Comparison of ENCODE assay signal across 11 cellular contexts in the genomic region with DNA sequence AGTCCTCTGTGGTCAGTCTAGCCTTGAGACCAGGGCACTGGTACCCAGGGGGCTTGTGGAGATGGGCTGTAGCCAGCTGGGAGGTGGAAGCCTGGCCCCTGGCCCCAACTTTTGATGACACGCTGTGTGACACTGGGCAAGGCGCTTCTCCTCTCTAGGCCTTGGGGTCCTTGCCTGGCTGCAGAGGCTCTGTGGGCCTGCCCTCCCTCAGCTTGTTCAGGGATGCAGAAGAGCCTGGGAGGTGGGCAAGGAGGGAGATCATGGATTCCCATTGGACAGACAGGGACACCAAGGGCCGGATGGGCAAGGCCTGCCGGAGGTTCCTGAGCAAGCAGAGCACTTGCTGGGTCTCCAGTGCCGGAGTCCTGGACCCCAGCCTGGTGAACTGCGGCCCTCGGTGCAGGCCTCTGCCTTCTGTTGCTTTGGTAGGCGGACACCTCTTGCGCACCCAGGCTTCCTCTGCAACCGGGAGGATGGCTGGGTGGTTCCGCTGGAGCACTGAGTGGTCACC. TPM values are rescaled to one million over a fixed set of nuclear protein-coding genes. Genes with fewer than 3 reads are reported as not detected.
A peak's percentile ranks its signal among the peaks of the same experiment; 100 is the strongest.
DNase-seq lines count a peak whose midpoint lies in the region; ATAC-seq, FAIRE-seq and TF ChIP-seq lines count a peak whose summit lies in the region.
"Had no signal": no experiment of that assay in that cellular context is flagged by ENCODE, and none has a peak within 500 bp of the region (broad histone marks: within the 10 kb centered on the region; RNA-seq: fewer than 3 reads in every experiment).

No MANE protein-coding gene starts in this region.

- H3K4me3 ChIP-seq in iPS-20b (ENCODE audit: low read length): no peak overlapping the region
- peak overlapping the region in 2 of 4 donors; percentile 64 to 93 for H3K4me3 ChIP-seq in sigmoid colon
- no peak overlapping the region for H3K4me3 ChIP-seq in prostate gland

- CTCF ChIA-PET in RWPE1 (lab: Yijun Ruan, JAX): interaction anchor here (0.8 to 1.1 kb wide), 2 partner anchors 35 to 103 kb away, joined by 3 to 5 read pairs; no protein-coding TSS in a partner anchor

- WGBS in sigmoid colon, 2 donors: 93 to 96% methylated on average over 11 of the region's 11 CpGs
- WGBS in prostate gland: 93% methylated on average over 11 of the region's 11 CpGs

- intact Hi-C loops in sigmoid colon (cut with DNase I) (no loop called here), prostate gland (cut with DNase I) (no loop called here)

- no peak for ATAC-seq in GM19467 (IDR thresholded peaks at IDR 0.05; ENCODE audit: unreplicated experiment)

- no peak for TF ChIP-seq POLR2A in sigmoid colon (IDR thresholded peaks at IDR 0.05)
- no peak for TF ChIP-seq POLR2A in prostate gland (IDR thresholded peaks at IDR 0.05)
- no peak for TF ChIP-seq POLR2A in GM12891 (IDR thresholded peaks at IDR 0.05; ENCODE audit: low read depth, low read length)

- TF ChIP-seq CTCF in RWPE1 (conservative IDR thresholded peaks at IDR 0.05; ENCODE audit: low read depth) (no peak), sigmoid colon (IDR thresholded peaks at IDR 0.05) (no peak), prostate gland (IDR thresholded peaks at IDR 0.05) (no peak)

- POLR2A ChIA-PET in RWPE1 (lab: Yijun Ruan, JAX; ENCODE audit: low non-redundant PET): no interaction called here

- peak; percentile 27 for DNase-seq in G401 (ENCODE audit: low spot score)
- no peak for DNase-seq in RWPE1 (ENCODE audit: low spot score)
- DNase-seq in sigmoid colon: peak; percentile 65
- no peak for DNase-seq in RKO (ENCODE audit: low spot score)
- DNase-seq in prostate gland (ENCODE audit: low spot score): no peak
- DNase-seq in GM12891 (ENCODE audit: insufficient read length, low spot score): no peak

- H3K9me3 ChIP-seq in iPS-20b (ENCODE audit: insufficient read depth, low read depth, low read length) (no peaks in the 10 kb centered on the region), sigmoid colon (no peaks in the 10 kb centered on the region), prostate gland (no peaks in the 10 kb centered on the region)
- H3K9me3 ChIP-seq: colonic mucosa had no signal

- no peak for FAIRE-seq in GM12891 (lab: Jason Lieb, UNC)

- peak overlapping the region; percentile 92 for H3K27ac ChIP-seq in RWPE1
- H3K27ac ChIP-seq in iPS-20b (ENCODE audit: low read length): no peak overlapping the region
- H3K27ac ChIP-seq in sigmoid colon: peak overlapping the region; percentile 89 to 97 (median 94)
- no peak overlapping the region for H3K27ac ChIP-seq in prostate gland

- peak overlapping the region; percentile 59; the same call in 1 of the 2 replicates for H3K9ac ChIP-seq in iPS-20b (ENCODE audit: low read depth, low read length)

- in situ Hi-C loops in G401 (cut with HindIII; ENCODE audit: low sequenced_read_pairs): no loop called here

- H3K36me3 ChIP-seq in iPS-20b (ENCODE audit: insufficient read depth, low read depth, low read length) (no peaks in the 10 kb centered on the region), sigmoid colon (peaks cover 0 to 13% (median 10%) of the 10 kb centered on the region in 4 donors), prostate gland (no peaks in the 10 kb centered on the region)
- H3K36me3 ChIP-seq: colonic mucosa had no signal

- peaks cover 8% of the 10 kb centered on the region; the same call in 1 of the 2 replicates for H3K27me3 ChIP-seq in iPS-20b (ENCODE audit: insufficient read depth, low read length)
- no peaks in the 10 kb centered on the region for H3K27me3 ChIP-seq in sigmoid colon
- H3K27me3 ChIP-seq in prostate gland (replicated peaks; ENCODE audit: insufficient read depth): no peaks in the 10 kb centered on the region
- H3K27me3 ChIP-seq: colonic mucosa had no signal

- peaks cover 3% of the 10 kb centered on the region; the same call in 1 of the 2 replicates for H3K4me1 ChIP-seq in iPS-20b (ENCODE audit: insufficient read depth, low read length)
- H3K4me1 ChIP-seq in sigmoid colon: peaks cover 0 to 29% (median 28%) of the 10 kb centered on the region in 4 donors
- peaks cover 10% of the 10 kb centered on the region for H3K4me1 ChIP-seq in prostate gland (replicated peaks)

- no peak for TF ChIP-seq EP300 in sigmoid colon (IDR thresholded peaks at IDR 0.05)

TF ChIP-seq in GM12891, 5 proteins besides CTCF, POLR2A, EP300 and RAD21:
- TF ChIP-seq SPI1 (IDR thresholded peaks at IDR 0.05; ENCODE audit: low read depth, low read length): no peak
- TF ChIP-seq POU2F2 (IDR thresholded peaks at IDR 0.05; ENCODE audit: low read depth, low read length): no peak
- no peak for TF ChIP-seq POLR2AphosphoS5 (IDR thresholded peaks at IDR 0.05; ENCODE audit: low read depth, low read length)
- no peak for TF ChIP-seq TAF1 (IDR thresholded peaks at IDR 0.05; ENCODE audit: low read depth, low read length)
- TF ChIP-seq PAX5 (IDR thresholded peaks at IDR 0.05; ENCODE audit: insufficient read depth, low read length, severe bottlenecking): no peak

RNA-seq across cellular contexts. Expression of a gene that starts 1.3 kb away (rescaled TPM):
- 11.7 and 20.5 TPM in 2 replicates for total RNA-seq in G401 (2014; rRNA removed; shearing (Covaris generic))
- total RNA-seq in sigmoid colon (10 to 100 TPM; 17.8 to 27.3 (median 21.3) TPM), prostate gland (10 to 100 TPM; 14.1 to 32.6 TPM)
- 10 to 100 TPM; 15.6 to 23.4 (median 18.1) TPM for polyA plus RNA-seq in sigmoid colon
- 7.2 TPM for polyA plus RNA-seq in GM12891 (2012; ENCODE audit: low read depth, missing spikeins)

RNA-seq across cellular contexts. Expression of a gene that starts 6.2 kb away (rescaled TPM):
- 15.8 and 20.5 TPM in 2 replicates for total RNA-seq in G401 (2014; rRNA removed; shearing (Covaris generic))
- total RNA-seq in sigmoid colon (10 to 100 TPM; 12.1 to 22.7 (median 14.4) TPM), prostate gland (10 to 100 TPM; 38.4 to 66.1 TPM)
- polyA plus RNA-seq in sigmoid colon: 10 to 100 TPM; 13.2 to 27.6 (median 19.4) TPM
- polyA plus RNA-seq in GM12891 (2012; ENCODE audit: low read depth, missing spikeins): 8.2 TPM

RNA-seq across cellular contexts. Expression of a gene that starts 12.5 kb away (rescaled TPM):
- total RNA-seq in G401 (2014; rRNA removed; shearing (Covaris generic)): 0.54 and 0.80 TPM in 2 replicates
- total RNA-seq in sigmoid colon: 1 to 10 TPM in 1 of 4 donors, not detected in 3; 2.9 TPM
- under 1 TPM in 1 of 3 donors, not detected in 2; 0.47 TPM for polyA plus RNA-seq in sigmoid colon
- not detected for total RNA-seq in prostate gland
- not detected for polyA plus RNA-seq in GM12891 (2012; ENCODE audit: low read depth, missing spikeins)
- total RNA-seq: Calu3, colonic mucosa, mesenteric fat pad had no signal

RNA-seq across cellular contexts. Expression of a gene that starts 44.8 kb away (rescaled TPM):
- total RNA-seq in G401 (2014; rRNA removed; shearing (Covaris generic)): 25.3 and 32.4 TPM in 2 replicates
- total RNA-seq in sigmoid colon (10 to 100 TPM; 38.5 to 73.1 (median 44.1) TPM), prostate gland (100 to 1,000 TPM in 1 of 2 donors, 10 to 100 TPM in 1; 38.8 to 104 TPM)
- 10 to 100 TPM; 27.0 to 54.0 (median 29.4) TPM for polyA plus RNA-seq in sigmoid colon
- 84.7 TPM for polyA plus RNA-seq in GM12891 (2012; ENCODE audit: low read depth, missing spikeins)

RNA-seq across cellular contexts. Expression of a gene that starts 48.7 kb away (rescaled TPM):
- total RNA-seq in G401 (2014; rRNA removed; shearing (Covaris generic)): not detected in 2 replicates
- total RNA-seq in sigmoid colon (not detected), prostate gland (1 to 10 TPM in 1 of 2 donors, not detected in 1; 7.4 TPM)
- polyA plus RNA-seq in sigmoid colon: under 1 TPM in 1 of 3 donors, not detected in 2; 0.25 TPM
- polyA plus RNA-seq in GM12891 (2012; ENCODE audit: low read depth, missing spikeins): not detected
- total RNA-seq: Calu3, colonic mucosa, mesenteric fat pad had no signal

Comparison
In these comparisons a context has a peak if more than half of its experiments do, and no peak if none do; other contexts are left out.
1. DNase-seq: peak in G401 (single experiment) and sigmoid colon (single experiment); none in RWPE1 (single experiment), RKO (single experiment), prostate gland (single experiment) and GM12891 (single experiment).
2. H3K27ac ChIP-seq: peak in RWPE1 (single experiment) and sigmoid colon (4 of 4); none in iPS-20b (single experiment) and prostate gland (0 of 2).